8 cellular contexts compared by ENCODE assay signal in the genomic region with DNA sequence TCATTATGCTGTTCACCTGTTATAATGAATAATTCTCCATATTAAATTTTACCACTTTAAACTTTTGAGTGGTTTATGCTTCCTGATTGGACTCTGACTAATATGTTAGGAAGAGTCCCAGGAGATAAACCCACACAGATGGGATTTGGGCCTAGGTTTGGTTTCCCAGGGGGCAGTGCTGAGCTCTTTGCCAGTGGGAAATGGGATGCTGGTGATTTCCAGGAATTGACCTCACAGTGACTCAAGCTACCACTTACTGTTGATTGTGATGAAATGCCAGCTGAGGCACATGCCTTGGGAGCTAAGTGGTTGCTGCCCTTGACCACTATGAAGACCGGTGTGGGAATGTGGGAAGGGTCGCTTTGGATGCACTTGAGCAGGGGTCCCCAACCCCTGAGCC. TPM values are rescaled to one million over a fixed set of nuclear protein-coding genes. Genes with fewer than 3 reads are reported as not detected.
"Had no signal": no experiment of that assay in that cellular context is flagged by ENCODE, and none has a peak within 500 bp of the region (broad histone marks: within the 10 kb centered on the region; RNA-seq: fewer than 3 reads in every experiment).

No MANE protein-coding gene starts in this region.

RNA-seq across cellular contexts. Expression of gene WNT3A, which starts 40.1 kb away (rescaled TPM):
- total RNA-seq: activated CD4-positive, alpha-beta memory T cell treated with anti-CD3 and anti-CD28 coated beads, Interleukin-2, amount 10 ng/mL, durations not matched to agents 7 days and 5 days; frontal cortex; left cardiac atrium; ovary; pulmonary artery endothelial cell; sciatic nerve; spleen; temporal lobe had no signal
- polyA plus RNA-seq: ovary, spleen had no signal
